8 cellular contexts compared by ENCODE assay signal in the genomic region with DNA sequence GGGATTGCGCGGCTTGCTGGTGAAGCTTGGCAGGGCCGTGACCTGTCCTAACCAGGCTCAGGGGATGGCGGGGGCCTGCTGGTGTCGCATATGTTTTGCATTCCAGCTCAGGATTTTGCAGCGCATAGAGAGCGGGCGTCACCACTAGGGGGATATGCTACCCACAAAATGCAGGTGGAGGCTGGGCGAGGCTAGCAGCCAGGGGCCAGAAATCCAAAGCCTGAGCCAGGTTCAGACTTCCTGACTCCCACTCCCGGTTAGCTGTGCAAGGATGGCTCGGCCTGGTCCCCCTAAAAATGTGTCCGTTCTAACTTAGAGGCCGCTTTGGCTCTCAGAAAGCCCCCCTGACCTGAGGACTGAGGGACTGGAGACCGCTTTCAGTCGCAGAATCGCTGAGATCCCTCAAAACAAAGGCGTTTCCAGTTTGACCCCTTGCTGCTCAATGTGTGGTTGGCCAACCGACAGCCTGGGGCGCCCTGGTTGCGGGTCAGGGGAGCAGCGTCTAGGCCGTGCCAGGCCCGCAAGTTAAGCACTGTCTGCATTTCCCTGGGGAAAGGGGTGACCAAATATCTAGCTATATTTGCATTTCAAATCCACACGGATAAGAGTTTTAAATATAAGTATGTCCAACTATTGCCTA.
DNase-seq lines count a peak whose midpoint lies in the region; ATAC-seq lines count a peak whose summit lies in the region.

No MANE protein-coding gene starts in this region.

- H3K79me2 ChIP-seq in mesendoderm (ENCODE audit: control insufficient read depth, insufficient read depth, low read length), result peaks cover 27% of the 10 kb centered on the region

- peak overlapping the region; percentile 70 for H3K56ac ChIP-seq in mesendoderm (ENCODE audit: low read length)

- no peaks in the 10 kb centered on the region for H3K9me3 ChIP-seq in KOPT-K1 (ENCODE audit: insufficient read depth, low read length, poor library complexity, severe bottlenecking)

- H4K8ac ChIP-seq in mesendoderm (ENCODE audit: low read depth, low read length), result no peak overlapping the region

- H3K18ac ChIP-seq in mesendoderm (ENCODE audit: low read length), result peak overlapping the region; percentile 31

- H3K36me3 ChIP-seq in KOPT-K1 (ENCODE audit: insufficient read depth, low read length) (no peaks in the 10 kb centered on the region), mesendoderm (ENCODE audit: control insufficient read depth, insufficient read depth, low read length) (no peaks in the 10 kb centered on the region)

- peak overlapping the region; percentile 29 for H3K4me2 ChIP-seq in mesendoderm (ENCODE audit: low read length)

- no peak overlapping the region for H3K4me3 ChIP-seq in mesendoderm (ENCODE audit: low read length)

- peak overlapping the region; percentile 44 for H3K9ac ChIP-seq in mesendoderm (ENCODE audit: low read length)

- H2BK15ac ChIP-seq in mesendoderm (replicated peaks; ENCODE audit: low read depth), result no peak overlapping the region

- H3K27ac ChIP-seq in KOPT-K1 (ENCODE audit: low read depth, low read length, poor library complexity, severe bottlenecking), result peak overlapping the region; percentile 80
- H3K27ac ChIP-seq in mesendoderm (ENCODE audit: low read depth, low read length), result no peak overlapping the region

- no peak overlapping the region for H3K23ac ChIP-seq in mesendoderm (ENCODE audit: low read length)

- no peak overlapping the region for H2AK5ac ChIP-seq in mesendoderm (ENCODE audit: low read length)

- no peak overlapping the region for H3K4ac ChIP-seq in mesendoderm (ENCODE audit: low read depth, low read length)

- peak overlapping the region; percentile 90 to 98 for H3K27ac Mint-ChIP-seq in activated naive CD4-positive, alpha-beta T cell treated with anti-CD3 and anti-CD28 coated beads, Interleukin-2, amount 50 U/mL, for 72 hours

- H3K4me1 ChIP-seq in mesendoderm (ENCODE audit: control insufficient read depth, low read depth, low read length), result no peaks in the 10 kb centered on the region

- H3K79me1 ChIP-seq in mesendoderm (ENCODE audit: low read length), result no peaks in the 10 kb centered on the region

- H4K5ac ChIP-seq in mesendoderm (ENCODE audit: low read length), result no peak overlapping the region

- H3K9me3 Mint-ChIP-seq in activated naive CD4-positive, alpha-beta T cell treated with anti-CD3 and anti-CD28 coated beads, Interleukin-2, amount 50 U/mL, for 72 hours, result no peaks in the 10 kb centered on the region

- ATAC-seq in activated naive CD4-positive, alpha-beta T cell treated with anti-CD3 and anti-CD28 coated beads, Interleukin-2, amount 50 U/mL, for 72 hours, result peak in 1 of 2 donors; percentile 14
- no peak for ATAC-seq in HG03521 (IDR thresholded peaks at IDR 0.05; ENCODE audit: unreplicated experiment)

- peak overlapping the region; percentile 4 for H2BK120ac ChIP-seq in mesendoderm (ENCODE audit: low read depth, low read length)

- no peaks in the 10 kb centered on the region for H3K27me3 ChIP-seq in mesendoderm (ENCODE audit: insufficient read depth, low read length, poor library complexity)

- no CpG with 5 or more reads among the region's 24 CpGs for WGBS in mesendoderm (ENCODE audit: extremely low coverage, insufficient coverage, low lambda C conversion rate)

- in situ Hi-C loops in G401 (cut with HindIII; ENCODE audit: low sequenced_read_pairs), result no loop called here

- peaks cover 18 to 29% of the 10 kb centered on the region in 2 donors for H3K36me3 Mint-ChIP-seq in activated naive CD4-positive, alpha-beta T cell treated with anti-CD3 and anti-CD28 coated beads, Interleukin-2, amount 50 U/mL, for 72 hours

- no peak overlapping the region for H2BK5ac ChIP-seq in mesendoderm (ENCODE audit: low read length)

- DNase-seq in G401 (ENCODE audit: low spot score) (peak; percentile 70), mesendoderm (peak; percentile 90), mesenteric fat pad (ENCODE audit: low spot score) (no peak), ecto neural progenitor cell (ENCODE audit: low spot score) (no peak), NCI-H146 (lab: John Stamatoyannopoulos, UW) (no peak)
- DNase-seq in activated naive CD4-positive, alpha-beta T cell treated with anti-CD3 and anti-CD28 coated beads, Interleukin-2, amount 50 U/mL, for 72 hours (ENCODE audit: low spot score in 2 of 2), result peak; percentile 51 to 56

Comparison
In these comparisons a context has a peak if more than half of its experiments do, and no peak if none do; other contexts are left out.
1. DNase-seq: peak in G401 (single experiment), activated naive CD4-positive, alpha-beta T cell treated with anti-CD3 and anti-CD28 coated beads, Interleukin-2, amount 50 U/mL, for 72 hours (2 of 2) and mesendoderm (single experiment); none in mesenteric fat pad (single experiment), ecto neural progenitor cell (single experiment) and NCI-H146 (single experiment).